18 cellular contexts compared by ENCODE assay signal in the genomic region with DNA sequence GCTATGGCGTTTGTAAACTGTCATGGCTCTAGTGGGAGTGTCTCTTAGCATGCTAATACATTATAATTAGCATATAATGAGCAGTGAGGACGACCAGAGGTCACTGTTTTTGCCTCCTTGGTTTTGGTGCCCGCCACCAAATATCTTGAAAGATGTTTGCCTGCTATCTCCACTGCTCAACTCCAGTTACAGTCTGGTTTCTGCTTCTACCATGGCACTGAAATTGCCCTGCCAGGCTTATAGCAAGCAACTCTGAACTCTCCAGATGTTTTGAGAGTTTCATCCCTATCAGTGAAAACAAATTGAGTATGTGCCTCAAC.
A peak's percentile ranks its signal among the peaks of the same experiment; 100 is the strongest.
DNase-seq lines count a peak whose midpoint lies in the region; ATAC-seq and TF ChIP-seq lines count a peak whose summit lies in the region.
"Had no signal": no experiment of that assay in that cellular context is flagged by ENCODE, and none has a peak within 500 bp of the region (broad histone marks: within the 10 kb centered on the region; RNA-seq: fewer than 3 reads in every experiment).

No MANE protein-coding gene starts in this region.

- H3K9me3 ChIP-seq in RWPE2 (ENCODE audit: severe bottlenecking), result no peaks in the 10 kb centered on the region
- peaks cover 0 to 20% (median 5%) of the 10 kb centered on the region in 8 donors for H3K9me3 ChIP-seq in spleen
- H3K9me3 ChIP-seq: suprapubic skin had no signal

- WGBS in spleen, 5 donors, result 42 to 67% (median 59%) methylated on average over 3 of the region's 3 CpGs

- no peak overlapping the region for H3K4me3 ChIP-seq in RWPE2 (ENCODE audit: severe bottlenecking)
- H3K4me3 ChIP-seq in spleen, result no peak overlapping the region
- H3K4me3 ChIP-seq: right atrium auricular region, suprapubic skin had no signal

- H3K36me3 ChIP-seq in RWPE2 (ENCODE audit: low read depth) (no peaks in the 10 kb centered on the region), spleen (no peaks in the 10 kb centered on the region)
- H3K36me3 ChIP-seq: right atrium auricular region, suprapubic skin had no signal

- TF ChIP-seq CTCF in Calu3 (IDR thresholded peaks at IDR 0.05; ENCODE audit: unreplicated experiment), result no peak
- TF ChIP-seq CTCF in RWPE2 (IDR thresholded peaks at IDR 0.05; ENCODE audit: poor library complexity, severe bottlenecking), result no peak
- no peak for TF ChIP-seq CTCF in spleen (IDR thresholded peaks at IDR 0.05 in 8 of 11, conservative IDR thresholded peaks at IDR 0.05 in 3 of 11)

- no peak for TF ChIP-seq POLR2A in spleen (IDR thresholded peaks at IDR 0.05)

- peaks cover 21% of the 10 kb centered on the region for H3K4me1 Mint-ChIP-seq in Calu3 (ENCODE audit: low read depth, unreplicated experiment)
- H3K4me1 Mint-ChIP-seq: activated CD8-positive, alpha-beta memory T cell treated with anti-CD3 and anti-CD28 coated beads, Interleukin-2, amount 10 ng/mL, durations not matched to agents 7 days and 5 days had no signal

- no peak for ATAC-seq in RWPE2 (ENCODE audit: low read depth)
- ATAC-seq: activated CD8-positive, alpha-beta memory T cell treated with anti-CD3 and anti-CD28 coated beads, Interleukin-2, amount 10 ng/mL, durations not matched to agents 7 days and 5 days had no signal

- DNase-seq in Calu3 (no peak), RWPE2 (ENCODE audit: low spot score) (no peak), epithelial cell of prostate (ENCODE audit: low read depth, low spot score) (no peak), spleen (no peak), HuH-7 (ENCODE audit: low spot score) (no peak), SHP77 treated with DMSO at 0.1 percent for 48 hours (lab: John Stamatoyannopoulos, UW) (no peak), NCI-H69 (lab: John Stamatoyannopoulos, UW) (no peak)
- DNase-seq: activated CD4-positive, alpha-beta T cell treated with anti-CD3 and anti-CD28 coated beads, Interleukin-2, amount 10 ng/mL, durations not matched to agents 24 days and 14 days; activated CD8-positive, alpha-beta memory T cell treated with anti-CD3 and anti-CD28 coated beads, Interleukin-2, amount 10 ng/mL, durations not matched to agents 7 days and 5 days; activated naive CD8-positive, alpha-beta T cell treated with anti-CD3 and anti-CD28 coated beads, Interleukin-2, amount 10 ng/mL, durations not matched to agents 7 days and 5 days; naive B cell; NCI-H1694; NCI-H748 treated with DMSO at 0.1 percent for 48 hours had no signal

- H3K36me3 Mint-ChIP-seq in Calu3 (ENCODE audit: insufficient read depth, unreplicated experiment), result no peaks in the 10 kb centered on the region
- H3K36me3 Mint-ChIP-seq: activated CD8-positive, alpha-beta memory T cell treated with anti-CD3 and anti-CD28 coated beads, Interleukin-2, amount 10 ng/mL, durations not matched to agents 7 days and 5 days had no signal

- H3K27ac Mint-ChIP-seq in Calu3 (ENCODE audit: unreplicated experiment), result peak overlapping the region; percentile 51
- H3K27ac Mint-ChIP-seq: activated CD4-positive, alpha-beta T cell treated with anti-CD3 and anti-CD28 coated beads, Interleukin-2, amount 10 ng/mL, durations not matched to agents 24 days and 14 days; activated CD8-positive, alpha-beta memory T cell treated with anti-CD3 and anti-CD28 coated beads, Interleukin-2, amount 10 ng/mL, durations not matched to agents 7 days and 5 days; activated naive CD8-positive, alpha-beta T cell treated with anti-CD3 and anti-CD28 coated beads, Interleukin-2, amount 10 ng/mL, durations not matched to agents 7 days and 5 days; activated T-helper 2 cell treated with anti-CD3 and anti-CD28 coated beads, Interferon-gamma antibody, Interleukin-2, Interleukin-4, amounts not matched to agents 10 μg/mL and 5 μg/mL and 100 μg/mL, durations not matched to agents 14 hours and 24 hours and 36 hours; dendritic cell treated with granulocyte-macrophage colony-stimulating factor and Interleukin-4, amounts not matched to agents 40 ng/mL and 50 ng/mL, for 4 days had no signal

- peaks cover 13% of the 10 kb centered on the region for H3K9me3 Mint-ChIP-seq in Calu3 (ENCODE audit: low read depth, unreplicated experiment)

- no peaks in the 10 kb centered on the region for H3K27me3 ChIP-seq in RWPE2 (ENCODE audit: insufficient read depth, poor library complexity, severe bottlenecking)
- H3K27me3 ChIP-seq in spleen (replicated peaks in 1 of 7), result no peaks in the 10 kb centered on the region
- H3K27me3 ChIP-seq: right atrium auricular region, suprapubic skin had no signal

- H3K27me3 Mint-ChIP-seq in Calu3 (ENCODE audit: unreplicated experiment), result no peaks in the 10 kb centered on the region

- peaks cover 15% of the 10 kb centered on the region for H3K4me1 ChIP-seq in RWPE2 (ENCODE audit: insufficient read depth, poor library complexity, severe bottlenecking)
- peaks cover 0 to 13% (median 0%) of the 10 kb centered on the region in 6 donors for H3K4me1 ChIP-seq in spleen
- H3K4me1 ChIP-seq: suprapubic skin had no signal

- no peak overlapping the region for H3K4me3 Mint-ChIP-seq in Calu3 (ENCODE audit: low read depth, unreplicated experiment)
- H3K4me3 Mint-ChIP-seq: activated CD4-positive, alpha-beta T cell treated with anti-CD3 and anti-CD28 coated beads, Interleukin-2, amount 10 ng/mL, durations not matched to agents 24 days and 14 days; activated CD8-positive, alpha-beta memory T cell treated with anti-CD3 and anti-CD28 coated beads, Interleukin-2, amount 10 ng/mL, durations not matched to agents 7 days and 5 days; activated naive CD8-positive, alpha-beta T cell treated with anti-CD3 and anti-CD28 coated beads, Interleukin-2, amount 10 ng/mL, durations not matched to agents 7 days and 5 days; brain; dendritic cell treated with granulocyte-macrophage colony-stimulating factor and Interleukin-4, amounts not matched to agents 40 ng/mL and 50 ng/mL, for 4 days; naive B cell had no signal

- intact Hi-C loops in Calu3 (cut with micrococcal nuclease; ENCODE audit: unreplicated experiment), result loop anchor here (5.0 kb wide), 1 partner anchor 80 kb away; no protein-coding TSS in a partner anchor
- intact Hi-C loops in spleen (cut with DNase I; ENCODE audit: low total_unique reads), result no loop called here

- CTCF ChIA-PET in Calu3 (lab: Charles Lee), result no interaction called here

- no TSS peak for BruUV-seq in Calu3 (replicated peaks; lab: Mats Ljungman, UMichigan)

- peak overlapping the region; percentile 56 for H3K27ac ChIP-seq in RWPE2 (ENCODE audit: poor library complexity, severe bottlenecking)
- peak overlapping the region; percentile 48 for H3K27ac ChIP-seq in epithelial cell of prostate
- peak overlapping the region in 6 of 8 donors; percentile 14 to 65 (median 57) for H3K27ac ChIP-seq in spleen
- H3K27ac ChIP-seq: suprapubic skin had no signal
